Comparison of ENCODE assay signal across 9 cellular contexts in genomic region chr5:36090033-36090432, GRCh38. TPM values are rescaled to one million over a fixed set of nuclear protein-coding genes. Genes with fewer than 3 reads are reported as not detected.
DNase-seq lines count a peak whose midpoint lies in the region; TF ChIP-seq lines count a peak whose summit lies in the region.
"Had no signal": no experiment of that assay in that cellular context is flagged by ENCODE, and none has a peak within 500 bp of the region (broad histone marks: within the 10 kb centered on the region; RNA-seq: fewer than 3 reads in every experiment).

No MANE protein-coding gene starts in this region.

- H2BK120ac ChIP-seq in trophoblast cell (ENCODE audit: insufficient read depth, low read length, poor library complexity): no peak overlapping the region

- no peak overlapping the region for H4K8ac ChIP-seq in trophoblast cell (ENCODE audit: low read depth, low read length)

- H3K4me1 ChIP-seq in GM23248 (ENCODE audit: insufficient read depth) (no peaks in the 10 kb centered on the region), Loucy (ENCODE audit: insufficient read depth, low read length, poor library complexity, severe bottlenecking) (no peaks in the 10 kb centered on the region), adipocyte (ENCODE audit: control insufficient read depth, insufficient read depth, low read length) (no peaks in the 10 kb centered on the region), trophoblast cell (ENCODE audit: control insufficient read depth in 1 of 2, insufficient read depth in 2 of 2, low read length in 2 of 2) (no peaks in the 10 kb centered on the region)
- H3K4me1 ChIP-seq: BLaER1 treated with 17β-estradiol and CSF1 and Interleukin-3, amounts not matched to agents 10 nM and 100 nM had no signal

- H3K4me2 ChIP-seq in GM23248 (ENCODE audit: unreplicated experiment) (no peak overlapping the region), Loucy (ENCODE audit: low read depth, low read length, poor library complexity, severe bottlenecking) (no peak overlapping the region), trophoblast cell (ENCODE audit: low read length) (no peak overlapping the region)
- H3K4me2 ChIP-seq: BLaER1 treated with 17β-estradiol and CSF1 and Interleukin-3, amounts not matched to agents 10 nM and 100 nM had no signal

- H3K9me2 ChIP-seq in GM23248 (ENCODE audit: insufficient read depth) (no peaks in the 10 kb centered on the region), Loucy (replicated peaks; ENCODE audit: low read depth, low read length) (no peaks in the 10 kb centered on the region)

- WGBS in GM23248 (ENCODE audit: low coverage in 1 of 2, low lambda C conversion rate in 2 of 2, missing lambda C conversion rate in 2 of 2), 2 experiments: 25 to 62% methylated on average over 1 of the region's 1 CpG
- no CpG with 5 or more reads among the region's 1 CpG for WGBS in trophoblast cell (ENCODE audit: extremely low coverage, insufficient coverage, insufficient read length)

- intact Hi-C loops in posterior vena cava (cut with DNase I): no loop called here

- H3F3A ChIP-seq in GM23248 (ENCODE audit: insufficient read depth): no peaks in the 10 kb centered on the region
- H3F3A ChIP-seq in Loucy (ENCODE audit: low read depth): no peaks in the 10 kb centered on the region

- H3K79me1 ChIP-seq in trophoblast cell (ENCODE audit: low read length): no peaks in the 10 kb centered on the region

- no peaks in the 10 kb centered on the region for H3K36me3 ChIP-seq in GM23248 (ENCODE audit: low read depth)
- no peaks in the 10 kb centered on the region for H3K36me3 ChIP-seq in Loucy (ENCODE audit: insufficient read depth, low read length)
- no peaks in the 10 kb centered on the region for H3K36me3 ChIP-seq in adipocyte (ENCODE audit: control insufficient read depth, insufficient read depth, low read length, severe bottlenecking)
- H3K36me3 ChIP-seq in trophoblast cell (ENCODE audit: control insufficient read depth in 1 of 2, insufficient read depth in 2 of 2, low read length in 2 of 2): no peaks in the 10 kb centered on the region

- no peak overlapping the region for H3K23ac ChIP-seq in trophoblast cell (ENCODE audit: low read length)

- no peak overlapping the region for H2BK12ac ChIP-seq in trophoblast cell (ENCODE audit: low read length)

- no peak overlapping the region for H2AK5ac ChIP-seq in trophoblast cell (ENCODE audit: low read length)

- peaks cover 10% of the 10 kb centered on the region for H3K27me3 ChIP-seq in GM23248 (replicated peaks; ENCODE audit: insufficient read depth)
- no peaks in the 10 kb centered on the region for H3K27me3 ChIP-seq in Loucy (ENCODE audit: insufficient read depth, low read length, poor library complexity, severe bottlenecking)
- H3K27me3 ChIP-seq in adipocyte (replicated peaks; ENCODE audit: control insufficient read depth, insufficient read depth, low read length): peaks cover 6% of the 10 kb centered on the region
- no peaks in the 10 kb centered on the region for H3K27me3 ChIP-seq in trophoblast cell (ENCODE audit: insufficient read depth, low read length)
- H3K27me3 ChIP-seq: BLaER1 treated with 17β-estradiol and CSF1 and Interleukin-3, amounts not matched to agents 10 nM and 100 nM had no signal

- H2AFZ ChIP-seq in GM23248 (no peak overlapping the region), Loucy (ENCODE audit: low read length) (peak overlapping the region; percentile 61; the same call in 1 of the 2 replicates), trophoblast cell (ENCODE audit: insufficient read depth, low read length, poor library complexity) (no peak overlapping the region)

- no peak overlapping the region for H4K12ac ChIP-seq in trophoblast cell (ENCODE audit: low read depth, low read length)

- H2BK5ac ChIP-seq in trophoblast cell (ENCODE audit: low read depth, low read length, poor library complexity): no peak overlapping the region

- no peak overlapping the region for H3K14ac ChIP-seq in trophoblast cell (ENCODE audit: low read length)

- DNase-seq in NCI-H2227 (lab: John Stamatoyannopoulos, UW; ENCODE audit: unreplicated experiment): peak; percentile 14
- no peak for DNase-seq in NCI-H2227 treated with DMSO at 0.1 percent for 48 hours (lab: John Stamatoyannopoulos, UW)
- peak; percentile 50 for DNase-seq in GM23248
- DNase-seq in adipocyte (ENCODE audit: low read depth): peak; percentile 10
- DNase-seq in trophoblast cell: peak; percentile 67 to 73
- no peak for DNase-seq in COR-L47 (lab: John Stamatoyannopoulos, UW)
- no peak for DNase-seq in posterior vena cava (ENCODE audit: low spot score)

- no peak overlapping the region for H3K4ac ChIP-seq in trophoblast cell (ENCODE audit: low read depth, low read length)

- no peak overlapping the region for H3K18ac ChIP-seq in trophoblast cell (ENCODE audit: low read length)

- H3K9ac ChIP-seq in GM23248 (no peak overlapping the region), Loucy (ENCODE audit: low read depth, low read length, poor library complexity, severe bottlenecking) (no peak overlapping the region), adipocyte (ENCODE audit: low read length) (no peak overlapping the region), trophoblast cell (ENCODE audit: low read length) (no peak overlapping the region)
- H3K9ac ChIP-seq: BLaER1 treated with 17β-estradiol and CSF1 and Interleukin-3, amounts not matched to agents 10 nM and 100 nM had no signal

- no peaks in the 10 kb centered on the region for H3K9me3 ChIP-seq in GM23248 (ENCODE audit: low read depth)
- peaks cover 4% of the 10 kb centered on the region; the same call in 1 of the 2 replicates for H3K9me3 ChIP-seq in Loucy (ENCODE audit: insufficient read depth, low read depth, low read length)
- peaks cover 13% of the 10 kb centered on the region for H3K9me3 ChIP-seq in adipocyte (ENCODE audit: control insufficient read depth, low read length)
- H3K9me3 ChIP-seq in trophoblast cell (ENCODE audit: insufficient read depth, low read depth, low read length): no peaks in the 10 kb centered on the region

- peak; percentile 70 for TF ChIP-seq CTCF in Loucy (conservative IDR thresholded peaks at IDR 0.05; ENCODE audit: low read length)

- no peaks in the 10 kb centered on the region for H4K20me1 ChIP-seq in GM23248 (ENCODE audit: insufficient read depth)
- no peaks in the 10 kb centered on the region for H4K20me1 ChIP-seq in Loucy (ENCODE audit: insufficient read depth, low read length, poor library complexity, severe bottlenecking)
- H4K20me1 ChIP-seq: BLaER1 treated with 17β-estradiol and CSF1 and Interleukin-3, amounts not matched to agents 10 nM and 100 nM had no signal

- in situ Hi-C loops in GM23248 (cut with MboI): no loop called here

- no peak overlapping the region for H3K27ac ChIP-seq in GM23248
- H3K27ac ChIP-seq in trophoblast cell (ENCODE audit: low read depth, low read length): no peak overlapping the region
- H3K27ac ChIP-seq: BLaER1 treated with 17β-estradiol and CSF1 and Interleukin-3, amounts not matched to agents 10 nM and 100 nM had no signal

- H3K4me3 ChIP-seq in GM23248 (no peak overlapping the region), Loucy (ENCODE audit: low read length, poor library complexity, severe bottlenecking) (no peak overlapping the region), adipocyte (ENCODE audit: low read length) (no peak overlapping the region), trophoblast cell (ENCODE audit: low read depth, low read length) (no peak overlapping the region)
- H3K4me3 ChIP-seq: BLaER1 treated with 17β-estradiol and CSF1 and Interleukin-3, amounts not matched to agents 10 nM and 100 nM had no signal

- H3K79me2 ChIP-seq in GM23248 (ENCODE audit: insufficient read depth): no peaks in the 10 kb centered on the region
- no peaks in the 10 kb centered on the region for H3K79me2 ChIP-seq in Loucy (ENCODE audit: insufficient read depth, low read length)
- H3K79me2 ChIP-seq in trophoblast cell (ENCODE audit: control insufficient read depth, insufficient read depth, low read length, poor library complexity): no peaks in the 10 kb centered on the region

- no peak overlapping the region for H4K91ac ChIP-seq in trophoblast cell (ENCODE audit: low read depth, low read length)

RNA-seq across cellular contexts. Expression of gene UGT3A2, which starts 23.4 kb away (rescaled TPM):
- total RNA-seq in GM23248 (2014; rRNA removed; shearing (Covaris generic)): not detected in 2 replicates
- not detected in 2 replicates for polyA plus RNA-seq in GM23248 (2016; fragmentation: Nextera tagmentation; extraction: Ambion mirVana)
- 4.7 and 5.0 TPM in 2 replicates for polyA plus RNA-seq in trophoblast cell (2013)
- not detected for total RNA-seq in posterior vena cava

Comparison
In these comparisons a context has a peak if more than half of its experiments do, and no peak if none do; other contexts are left out.
1. DNase-seq: peak in NCI-H2227 (single experiment), GM23248 (single experiment), adipocyte (single experiment) and trophoblast cell (2 of 2); none in NCI-H2227 treated with DMSO at 0.1 percent for 48 hours (single experiment), COR-L47 (single experiment) and posterior vena cava (single experiment).